11 cellular contexts compared by ENCODE assay signal in genomic region chr19:40608957-40609356, GRCh38. TPM values are rescaled to one million over a fixed set of nuclear protein-coding genes. Genes with fewer than 3 reads are reported as not detected.
A peak's percentile ranks its signal among the peaks of the same experiment; 100 is the strongest.
DNase-seq lines count a peak whose midpoint lies in the region; ATAC-seq and TF ChIP-seq lines count a peak whose summit lies in the region.
"Had no signal": no experiment of that assay in that cellular context is flagged by ENCODE, and none has a peak within 500 bp of the region (broad histone marks: within the 10 kb centered on the region; RNA-seq: fewer than 3 reads in every experiment).

No MANE protein-coding gene starts in this region.

- H3K36me3 Mint-ChIP-seq in activated CD4-positive, alpha-beta T cell treated with anti-CD3 and anti-CD28 coated beads, Interleukin-2, amount 10 ng/mL, durations not matched to agents 24 days and 14 days (ENCODE audit: low read depth) = peaks cover 4% of the 10 kb centered on the region
- no peaks in the 10 kb centered on the region for H3K36me3 Mint-ChIP-seq in T-helper 17 cell (ENCODE audit: low read depth)

- H3K4me3 ChIP-seq in hepatocyte (no peak overlapping the region), stomach (peak overlapping the region in 1 of 4 donors; percentile 57)

- H3K4me1 ChIP-seq in hepatocyte (ENCODE audit: insufficient read depth) (peaks cover 31% of the 10 kb centered on the region), stomach (peaks cover 42 to 87% (median 66%) of the 10 kb centered on the region in 4 donors)

- no peaks in the 10 kb centered on the region for H3K9me3 Mint-ChIP-seq in activated CD4-positive, alpha-beta T cell treated with anti-CD3 and anti-CD28 coated beads, Interleukin-2, amount 10 ng/mL, durations not matched to agents 24 days and 14 days

- H3K9me3 ChIP-seq in T-helper 17 cell (ENCODE audit: control insufficient read depth, low read length, poor library complexity, severe bottlenecking) = no peaks in the 10 kb centered on the region
- H3K9me3 ChIP-seq in hepatocyte (ENCODE audit: low read depth) = no peaks in the 10 kb centered on the region
- no peaks in the 10 kb centered on the region for H3K9me3 ChIP-seq in stomach

- intact Hi-C loops in activated CD4-positive, alpha-beta T cell treated with anti-CD3 and anti-CD28 coated beads, Interleukin-2, amount 10 ng/mL, durations not matched to agents 24 days and 14 days (cut with micrococcal nuclease) = loop anchor here (10.0 kb wide), 2 partner anchors 936 to 1276 kb away; partner anchors contain the start of gene ARHGEF1
- intact Hi-C loops in stomach (cut with DNase I; ENCODE audit: low total_unique reads) = no loop called here

- DNase-seq in activated CD4-positive, alpha-beta T cell treated with anti-CD3 and anti-CD28 coated beads, Interleukin-2, amount 10 ng/mL, durations not matched to agents 24 days and 14 days = no peak
- DNase-seq in activated CD4-positive, alpha-beta T cell treated with anti-CD3 and anti-CD28 coated beads, Interleukin-2, amount 50 U/mL, for 48 hours = no peak
- DNase-seq in T-helper 17 cell (no peak), hepatocyte (ENCODE audit: low spot score) (no peak), stomach (no peak), SIG-M5 treated with dmso at 0.1 percent for 504 hours (lab: John Stamatoyannopoulos, UW; ENCODE audit: unreplicated experiment) (no peak), dermis blood vessel endothelial cell (no peak)
- DNase-seq: ACHN, KBM-7, NCI-H774 had no signal

- H3K36me3 ChIP-seq in hepatocyte (replicated peaks; ENCODE audit: insufficient read depth, low read depth) = no peaks in the 10 kb centered on the region
- no peaks in the 10 kb centered on the region for H3K36me3 ChIP-seq in stomach

- H3K27me3 ChIP-seq in hepatocyte = no peaks in the 10 kb centered on the region
- peaks cover 0 to 53% (median 0%) of the 10 kb centered on the region in 3 donors for H3K27me3 ChIP-seq in stomach

- H3K27ac Mint-ChIP-seq in activated CD4-positive, alpha-beta T cell treated with anti-CD3 and anti-CD28 coated beads, Interleukin-2, amount 10 ng/mL, durations not matched to agents 24 days and 14 days = peak overlapping the region; percentile 97
- H3K27ac Mint-ChIP-seq in T-helper 17 cell = peak overlapping the region; percentile 97

- no peaks in the 10 kb centered on the region for H4K20me1 ChIP-seq in hepatocyte (ENCODE audit: insufficient read depth, poor library complexity, severe bottlenecking)

- TF ChIP-seq CTCF in hepatocyte (IDR thresholded peaks at IDR 0.05; ENCODE audit: poor library complexity) = no peak
- no peak for TF ChIP-seq CTCF in stomach (IDR thresholded peaks at IDR 0.05)

- H3K4me1 Mint-ChIP-seq in activated CD4-positive, alpha-beta T cell treated with anti-CD3 and anti-CD28 coated beads, Interleukin-2, amount 10 ng/mL, durations not matched to agents 24 days and 14 days = peaks cover 47% of the 10 kb centered on the region
- H3K4me1 Mint-ChIP-seq in T-helper 17 cell = peaks cover 55% of the 10 kb centered on the region

- ATAC-seq in T-helper 17 cell = no peak
- ATAC-seq in HG02571 (IDR thresholded peaks at IDR 0.05; ENCODE audit: unreplicated experiment) = no peak

- no peak overlapping the region for H3K27ac ChIP-seq in hepatocyte
- peak overlapping the region; percentile 82 to 91 (median 83) for H3K27ac ChIP-seq in stomach

- peak overlapping the region; percentile 95 for H3K4me3 Mint-ChIP-seq in activated CD4-positive, alpha-beta T cell treated with anti-CD3 and anti-CD28 coated beads, Interleukin-2, amount 10 ng/mL, durations not matched to agents 24 days and 14 days
- peak overlapping the region; percentile 89 for H3K4me3 Mint-ChIP-seq in T-helper 17 cell

- TF ChIP-seq EP300 in stomach (IDR thresholded peaks at IDR 0.05) = no peak

- no peak for TF ChIP-seq POLR2A in stomach (IDR thresholded peaks at IDR 0.05)

- H3K27me3 Mint-ChIP-seq in activated CD4-positive, alpha-beta T cell treated with anti-CD3 and anti-CD28 coated beads, Interleukin-2, amount 10 ng/mL, durations not matched to agents 24 days and 14 days = no peaks in the 10 kb centered on the region
- H3K27me3 Mint-ChIP-seq in T-helper 17 cell = no peaks in the 10 kb centered on the region

- H2AFZ ChIP-seq in hepatocyte = no peak overlapping the region

- H3K4me2 ChIP-seq in hepatocyte = peak overlapping the region; percentile 85

- no peaks in the 10 kb centered on the region for H3K79me2 ChIP-seq in hepatocyte

- 88% methylated on average over 4 of the region's 4 CpGs for WGBS in hepatocyte (ENCODE audit: low lambda C conversion rate, missing lambda C conversion rate)
- WGBS in stomach, 5 donors = 60 to 82% (median 72%) methylated on average over 4 of the region's 4 CpGs

- H3K9me2 ChIP-seq in hepatocyte (replicated peaks; ENCODE audit: insufficient read depth) = no peaks in the 10 kb centered on the region

RNA-seq across cellular contexts. Expression of gene LTBP4, which starts 7.8 kb away (rescaled TPM):
- total RNA-seq in activated CD4-positive, alpha-beta T cell treated with anti-CD3 and anti-CD28 coated beads, Interleukin-2, amount 10 ng/mL, durations not matched to agents 24 days and 14 days = 123 and 126 TPM in 2 replicates
- total RNA-seq in T-helper 17 cell (100 to 1,000 TPM; 198 to 230 TPM), hepatocyte (45.6 and 50.2 TPM in 2 replicates), stomach (1,000 to 10,000 TPM in 1 of 5 donors, 100 to 1,000 TPM in 3, 10 to 100 TPM in 1; 79.0 to 1,027 (median 190) TPM), dermis blood vessel endothelial cell (16.8 and 25.2 TPM in 2 replicates)
- polyA plus RNA-seq in hepatocyte (163 and 185 TPM in 2 replicates), stomach (100 to 1,000 TPM in 1 of 3 donors, 10 to 100 TPM in 2; 66.1 to 102 (median 98.6) TPM)

RNA-seq across cellular contexts. Expression of gene SHKBP1, which starts 32.3 kb away (rescaled TPM):
- 111 and 113 TPM in 2 replicates for total RNA-seq in activated CD4-positive, alpha-beta T cell treated with anti-CD3 and anti-CD28 coated beads, Interleukin-2, amount 10 ng/mL, durations not matched to agents 24 days and 14 days
- 100 to 1,000 TPM; 124 to 141 TPM for total RNA-seq in T-helper 17 cell
- total RNA-seq in hepatocyte = 22.6 and 44.6 TPM in 2 replicates
- 81.3 and 83.6 TPM in 2 replicates for polyA plus RNA-seq in hepatocyte
- 100 to 1,000 TPM in 1 of 5 donors, 10 to 100 TPM in 4; 15.8 to 102 (median 70.6) TPM for total RNA-seq in stomach
- polyA plus RNA-seq in stomach = 10 to 100 TPM; 76.1 to 95.7 (median 79.9) TPM
- 27.7 and 67.0 TPM in 2 replicates for total RNA-seq in dermis blood vessel endothelial cell
